In the genomic region with DNA sequence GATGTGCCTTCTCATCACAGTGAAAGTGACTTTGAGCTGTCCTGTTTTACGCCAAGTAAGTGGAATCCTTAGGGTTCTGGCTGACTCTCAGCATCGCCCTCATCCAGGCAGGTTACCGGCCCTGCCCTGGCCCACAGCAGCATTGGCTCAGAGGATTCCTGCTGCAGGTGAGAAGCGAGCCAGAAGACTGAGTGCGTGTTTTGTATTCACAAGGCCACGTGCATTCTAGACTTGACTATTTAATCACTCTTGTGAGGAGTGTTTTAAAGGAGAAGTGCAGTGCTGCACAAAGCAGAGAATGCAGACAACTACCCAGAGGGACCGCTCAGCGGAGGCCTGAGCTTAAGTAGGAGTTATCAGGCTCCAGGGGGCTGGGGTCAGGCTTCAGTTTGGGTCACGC, we compare ENCODE assay signal across 14 cellular contexts. TPM values are rescaled to one million over a fixed set of nuclear protein-coding genes. Genes with fewer than 3 reads are reported as not detected.
DNase-seq lines count a peak whose midpoint lies in the region; ATAC-seq and TF ChIP-seq lines count a peak whose summit lies in the region.
"Had no signal": no experiment of that assay in that cellular context is flagged by ENCODE, and none has a peak within 500 bp of the region (broad histone marks: within the 10 kb centered on the region; RNA-seq: fewer than 3 reads in every experiment).

No MANE protein-coding gene starts in this region.

- peaks cover 41% of the 10 kb centered on the region for H3K27me3 Mint-ChIP-seq in activated CD8-positive, alpha-beta T cell treated with anti-CD3 and anti-CD28 coated beads, Interleukin-2, amount 10 ng/mL, durations not matched to agents 7 days and 5 days (ENCODE audit: low read depth)
- H3K27me3 Mint-ChIP-seq in activated CD8-positive, alpha-beta T cell treated with anti-CD3 and anti-CD28 coated beads for 36 hours = peaks cover 10% of the 10 kb centered on the region

- H3K4me3 Mint-ChIP-seq in activated CD8-positive, alpha-beta T cell treated with anti-CD3 and anti-CD28 coated beads, Interleukin-2, amount 10 ng/mL, durations not matched to agents 7 days and 5 days = no peak overlapping the region
- no peak overlapping the region for H3K4me3 Mint-ChIP-seq in activated CD8-positive, alpha-beta T cell treated with anti-CD3 and anti-CD28 coated beads for 36 hours

- H3K9me3 ChIP-seq in HEK293 (ENCODE audit: control insufficient read depth, insufficient read depth, low read depth, low read length) (no peaks in the 10 kb centered on the region), upper lobe of left lung (no peaks in the 10 kb centered on the region)
- H3K9me3 ChIP-seq: SJSA1 had no signal

- TF ChIP-seq EP300 in upper lobe of left lung (IDR thresholded peaks at IDR 0.05) = no peak

- DNase-seq in activated CD8-positive, alpha-beta T cell treated with anti-CD3 and anti-CD28 coated beads, Interleukin-2, amount 10 ng/mL, durations not matched to agents 7 days and 5 days = peak; percentile 18
- DNase-seq in activated CD8-positive, alpha-beta T cell treated with anti-CD3 and anti-CD28 coated beads for 36 hours = no peak
- DNase-seq in left kidney (ENCODE audit: low read depth, low spot score) (peak; percentile 23), upper lobe of left lung (peak in 1 of 2 donors; percentile 69), GF-D8 (lab: John Stamatoyannopoulos, UW) (no peak), NCI-H2196 treated with DMSO at 0.1 percent for 48 hours (lab: John Stamatoyannopoulos, UW; ENCODE audit: unreplicated experiment) (no peak)
- DNase-seq: EL, H7, NCI-H187 treated with DMSO at 0.1 percent for 48 hours, NCI-H2171, NCI-H774 had no signal

- POLR2A ChIA-PET in activated CD8-positive, alpha-beta T cell treated with anti-CD3 and anti-CD28 coated beads, Interleukin-2, amount 10 ng/mL, durations not matched to agents 7 days and 5 days (lab: Charles Lee) = no interaction called here
- POLR2A ChIA-PET in activated CD8-positive, alpha-beta T cell treated with anti-CD3 and anti-CD28 coated beads for 36 hours (lab: Charles Lee) = no interaction called here
- POLR2A ChIA-PET in HEK293 (lab: Yijun Ruan, JAX) = no interaction called here

- CTCF ChIA-PET in activated CD8-positive, alpha-beta T cell treated with anti-CD3 and anti-CD28 coated beads, Interleukin-2, amount 10 ng/mL, durations not matched to agents 7 days and 5 days (lab: Charles Lee) = no interaction called here
- CTCF ChIA-PET in activated CD8-positive, alpha-beta T cell treated with anti-CD3 and anti-CD28 coated beads for 36 hours (lab: Charles Lee) = no interaction called here
- CTCF ChIA-PET in HEK293 (lab: Yijun Ruan, JAX) = interaction anchor here (0.6 kb wide), 1 partner anchor 254 kb away, joined by 4 read pairs; no protein-coding TSS in a partner anchor

- H3K4me1 ChIP-seq in HEK293 (ENCODE audit: control insufficient read depth, insufficient read depth, low read length) (peaks cover 20% of the 10 kb centered on the region), upper lobe of left lung (peaks cover 0 to 27% (median 15%) of the 10 kb centered on the region in 4 donors)

- no peaks in the 10 kb centered on the region for H3K9me3 Mint-ChIP-seq in activated CD8-positive, alpha-beta T cell treated with anti-CD3 and anti-CD28 coated beads, Interleukin-2, amount 10 ng/mL, durations not matched to agents 7 days and 5 days (ENCODE audit: insufficient read depth)
- no peaks in the 10 kb centered on the region for H3K9me3 Mint-ChIP-seq in activated CD8-positive, alpha-beta T cell treated with anti-CD3 and anti-CD28 coated beads for 36 hours

- no peak overlapping the region for H3K27ac Mint-ChIP-seq in activated CD8-positive, alpha-beta T cell treated with anti-CD3 and anti-CD28 coated beads, Interleukin-2, amount 10 ng/mL, durations not matched to agents 7 days and 5 days
- no peak overlapping the region for H3K27ac Mint-ChIP-seq in activated CD8-positive, alpha-beta T cell treated with anti-CD3 and anti-CD28 coated beads for 36 hours

- TF ChIP-seq POLR2A in upper lobe of left lung (IDR thresholded peaks at IDR 0.05) = no peak

- WGBS in upper lobe of left lung, 2 donors = 62 to 65% methylated on average over 7 to 9 of the region's 9 CpGs

- intact Hi-C loops in activated CD8-positive, alpha-beta T cell treated with anti-CD3 and anti-CD28 coated beads for 36 hours (cut with micrococcal nuclease) = no loop called here

- H3K4me3 ChIP-seq in HEK293 (ENCODE audit: low read depth, low read length) = no peak overlapping the region
- H3K4me3 ChIP-seq in upper lobe of left lung = no peak overlapping the region
- H3K4me3 ChIP-seq: SJSA1 had no signal

- no peak for ATAC-seq in activated CD8-positive, alpha-beta T cell treated with anti-CD3 and anti-CD28 coated beads, Interleukin-2, amount 10 ng/mL, durations not matched to agents 7 days and 5 days
- ATAC-seq in activated CD8-positive, alpha-beta T cell treated with anti-CD3 and anti-CD28 coated beads for 36 hours = no peak
- peak; percentile 18 to 75 for ATAC-seq in upper lobe of left lung (ENCODE audit: low FRiP score in 2 of 2)

- H3K4me1 Mint-ChIP-seq in activated CD8-positive, alpha-beta T cell treated with anti-CD3 and anti-CD28 coated beads, Interleukin-2, amount 10 ng/mL, durations not matched to agents 7 days and 5 days (ENCODE audit: low read depth) = peaks cover 15% of the 10 kb centered on the region
- H3K4me1 Mint-ChIP-seq in activated CD8-positive, alpha-beta T cell treated with anti-CD3 and anti-CD28 coated beads for 36 hours (ENCODE audit: low read depth) = peaks cover 19% of the 10 kb centered on the region

- H3K36me3 Mint-ChIP-seq in activated CD8-positive, alpha-beta T cell treated with anti-CD3 and anti-CD28 coated beads, Interleukin-2, amount 10 ng/mL, durations not matched to agents 7 days and 5 days (ENCODE audit: low read depth) = no peaks in the 10 kb centered on the region
- H3K36me3 Mint-ChIP-seq in activated CD8-positive, alpha-beta T cell treated with anti-CD3 and anti-CD28 coated beads for 36 hours (ENCODE audit: low read depth) = no peaks in the 10 kb centered on the region

- no peaks in the 10 kb centered on the region for H3K27me3 ChIP-seq in upper lobe of left lung

- H3K36me3 ChIP-seq in HEK293 (ENCODE audit: control insufficient read depth in 2 of 2, insufficient read depth in 1 of 2, low read length in 2 of 2) (peaks cover 0 to 10% of the 10 kb centered on the region in 2 experiments; a peak in 1 of 3 replicates), upper lobe of left lung (no peaks in the 10 kb centered on the region)
- H3K36me3 ChIP-seq: SJSA1 had no signal

- TF ChIP-seq CTCF in activated CD8-positive, alpha-beta T cell treated with anti-CD3 and anti-CD28 coated beads for 36 hours (IDR thresholded peaks at IDR 0.05) = no peak
- no peak for TF ChIP-seq CTCF in HEK293 (tag by site-specific recombination; IDR thresholded peaks at IDR 0.05)
- no peak for TF ChIP-seq CTCF in upper lobe of left lung (IDR thresholded peaks at IDR 0.05)

- no peak overlapping the region for H3K27ac ChIP-seq in HEK293 (ENCODE audit: extremely low read depth, low read depth, low read length)
- no peak overlapping the region for H3K27ac ChIP-seq in upper lobe of left lung
- H3K27ac ChIP-seq: HL-60, SJSA1 had no signal

TF ChIP-seq in HEK293, 187 proteins besides CTCF, POLR2A, EP300 and RAD21:
- TF ChIP-seq ZIC2 (tag by site-specific recombination; IDR thresholded peaks at IDR 0.05) (0 out of 2 replicates have a peak, but pooled peaks have one; percentile 20), ZNF610 (tag by site-specific recombination; IDR thresholded peaks at IDR 0.05; ENCODE audit: borderline replicate concordance) (no peak), ZNF341 (tag by site-specific recombination; IDR thresholded peaks at IDR 0.05; ENCODE audit: low read depth) (no peak), ZNF24 (tag by site-specific recombination; IDR thresholded peaks at IDR 0.05) (no peak)

RNA-seq across cellular contexts. Expression of gene LAMA3, which starts 48.3 kb away (rescaled TPM):
- total RNA-seq in activated CD8-positive, alpha-beta T cell treated with anti-CD3 and anti-CD28 coated beads, Interleukin-2, amount 10 ng/mL, durations not matched to agents 7 days and 5 days = 1 to 10 TPM in 1 of 2 experiments, under 1 TPM in 1; 0.63 to 1.4 TPM
- total RNA-seq in activated CD8-positive, alpha-beta T cell treated with anti-CD3 and anti-CD28 coated beads for 36 hours = under 1 TPM in 1 of 2 experiments, not detected in 1; 0.05 TPM
- 100 to 1,000 TPM in 4 of 6 donors, 10 to 100 TPM in 2; 88.2 to 202 (median 141) TPM for total RNA-seq in upper lobe of left lung

Comparison
In these comparisons a context has a peak if more than half of its experiments do, and no peak if none do; other contexts are left out.
1. DNase-seq: peak in activated CD8-positive, alpha-beta T cell treated with anti-CD3 and anti-CD28 coated beads, Interleukin-2, amount 10 ng/mL, durations not matched to agents 7 days and 5 days (single experiment) and left kidney (single experiment); none in activated CD8-positive, alpha-beta T cell treated with anti-CD3 and anti-CD28 coated beads for 36 hours (single experiment), GF-D8 (single experiment) and NCI-H2196 treated with DMSO at 0.1 percent for 48 hours (single experiment).
2. ATAC-seq: peak in upper lobe of left lung (2 of 2); none in activated CD8-positive, alpha-beta T cell treated with anti-CD3 and anti-CD28 coated beads, Interleukin-2, amount 10 ng/mL, durations not matched to agents 7 days and 5 days (single experiment) and activated CD8-positive, alpha-beta T cell treated with anti-CD3 and anti-CD28 coated beads for 36 hours (single experiment).
3. RNA of gene LAMA3, which starts 48.3 kb away (total RNA-seq): 88.2 to 202 TPM in upper lobe of left lung; 0.63 to 1.4 TPM in activated CD8-positive, alpha-beta T cell treated with anti-CD3 and anti-CD28 coated beads, Interleukin-2, amount 10 ng/mL, durations not matched to agents 7 days and 5 days and 0.05 TPM in activated CD8-positive, alpha-beta T cell treated with anti-CD3 and anti-CD28 coated beads for 36 hours; every median in the first group is over 10 times any median in the second.